In the genomic region with DNA sequence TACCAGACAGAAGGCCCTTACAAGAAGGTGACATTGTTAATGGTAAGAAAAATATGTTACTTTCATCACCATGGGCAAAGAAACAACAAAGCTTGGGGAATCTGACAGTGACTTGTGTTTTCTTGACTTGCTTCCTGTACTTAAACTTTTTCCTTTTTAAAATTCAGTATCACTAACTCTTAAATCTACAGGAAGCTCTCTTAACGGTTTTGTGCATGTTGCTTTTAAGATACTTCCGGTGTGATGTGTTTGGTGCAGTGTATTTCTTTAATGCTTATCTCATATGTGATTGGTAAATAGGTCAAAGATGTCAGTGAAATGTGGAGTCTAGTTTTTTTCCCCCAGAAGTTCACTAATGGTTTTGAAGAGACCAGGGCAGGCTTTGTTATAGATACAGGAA, we compare ENCODE assay signal across 22 cellular contexts. TPM values are rescaled to one million over a fixed set of nuclear protein-coding genes. Genes with fewer than 3 reads are reported as not detected.
DNase-seq lines count a peak whose midpoint lies in the region; ATAC-seq, FAIRE-seq and TF ChIP-seq lines count a peak whose summit lies in the region.
"Had no signal": no experiment of that assay in that cellular context is flagged by ENCODE, and none has a peak within 500 bp of the region (broad histone marks: within the 10 kb centered on the region; RNA-seq: fewer than 3 reads in every experiment).

No MANE protein-coding gene starts in this region.

- peaks cover 28% of the 10 kb centered on the region for H3K36me3 Mint-ChIP-seq in activated CD4-positive, alpha-beta memory T cell treated with anti-CD3 and anti-CD28 coated beads for 36 hours
- H3K36me3 Mint-ChIP-seq in immature natural killer cell, result peaks cover 24 to 41% (median 39%) of the 10 kb centered on the region in 3 donors

- H3K27me3 ChIP-seq in BLaER1, result no peaks in the 10 kb centered on the region
- H3K27me3 ChIP-seq: brain microvascular endothelial cell, dorsolateral prefrontal cortex, esophagus squamous epithelium, heart left ventricle, suprapubic skin had no signal

- intact Hi-C loops in activated CD4-positive, alpha-beta memory T cell treated with anti-CD3 and anti-CD28 coated beads for 36 hours (cut with micrococcal nuclease), result loop anchor here (1.0 kb wide), 1 partner anchor 9 kb away; no protein-coding TSS in a partner anchor

- ATAC-seq in omental fat pad (ENCODE audit: low FRiP score) (no peak), HG02870 (IDR thresholded peaks at IDR 0.05; ENCODE audit: unreplicated experiment) (no peak)
- ATAC-seq: heart left ventricle, right cardiac atrium had no signal

- peaks cover 17% of the 10 kb centered on the region for H3K4me1 Mint-ChIP-seq in activated CD4-positive, alpha-beta memory T cell treated with anti-CD3 and anti-CD28 coated beads for 36 hours (ENCODE audit: low read depth)
- H3K4me1 Mint-ChIP-seq in immature natural killer cell, result peaks cover 14 to 19% of the 10 kb centered on the region in 2 donors

- peak overlapping the region; percentile 82 for H3K27ac Mint-ChIP-seq in activated CD4-positive, alpha-beta memory T cell treated with anti-CD3 and anti-CD28 coated beads for 36 hours
- peak overlapping the region; percentile 83 to 94 (median 88) for H3K27ac Mint-ChIP-seq in immature natural killer cell

- H4K20me1 ChIP-seq in BLaER1, result no peaks in the 10 kb centered on the region

- POLR2A ChIA-PET in activated CD4-positive, alpha-beta memory T cell treated with anti-CD3 and anti-CD28 coated beads for 36 hours (lab: Charles Lee), result no interaction called here

- no peak overlapping the region for H3K4me3 Mint-ChIP-seq in activated CD4-positive, alpha-beta memory T cell treated with anti-CD3 and anti-CD28 coated beads for 36 hours
- H3K4me3 Mint-ChIP-seq in immature natural killer cell, result peak overlapping the region; percentile 39 to 69 (median 59)

- CTCF ChIA-PET in activated CD4-positive, alpha-beta memory T cell treated with anti-CD3 and anti-CD28 coated beads for 36 hours (lab: Charles Lee), result interaction anchor here (0.9 kb wide), 1 partner anchor 13 kb away, joined by 4 read pairs; no protein-coding TSS in a partner anchor

- no peak overlapping the region for H3K4me3 ChIP-seq in BLaER1
- H3K4me3 ChIP-seq: dorsolateral prefrontal cortex, esophagus squamous epithelium, HAP-1, heart left ventricle, suprapubic skin had no signal

- FAIRE-seq in GM18507 (lab: Jason Lieb, UNC), result peak; percentile 50

- H3K9ac ChIP-seq in BLaER1, result no peak overlapping the region

- H3K4me1 ChIP-seq in BLaER1, result peaks cover 13% of the 10 kb centered on the region
- H3K4me1 ChIP-seq: esophagus squamous epithelium, HAP-1, suprapubic skin had no signal

- no peaks in the 10 kb centered on the region for H3K27me3 Mint-ChIP-seq in activated CD4-positive, alpha-beta memory T cell treated with anti-CD3 and anti-CD28 coated beads for 36 hours
- peaks cover 0 to 3% (median 0%) of the 10 kb centered on the region in 3 donors for H3K27me3 Mint-ChIP-seq in immature natural killer cell (ENCODE audit: low read depth in 3 of 3)

- peaks cover 64% of the 10 kb centered on the region for H3K36me3 ChIP-seq in BLaER1

- H3K9me3 ChIP-seq in BLaER1, result peaks cover under 1% of the 10 kb centered on the region; the same call in 1 of the 2 replicates
- H3K9me3 ChIP-seq: HAP-1 had no signal

- peaks cover 1% of the 10 kb centered on the region for H3K9me3 Mint-ChIP-seq in activated CD4-positive, alpha-beta memory T cell treated with anti-CD3 and anti-CD28 coated beads for 36 hours
- peaks cover 0 to 5% (median 1%) of the 10 kb centered on the region in 6 donors for H3K9me3 Mint-ChIP-seq in immature natural killer cell

- peak overlapping the region; percentile 32 for H3K27ac ChIP-seq in BLaER1
- H3K27ac ChIP-seq: brain microvascular endothelial cell, dorsolateral prefrontal cortex, esophagus squamous epithelium, suprapubic skin had no signal

- TF ChIP-seq CTCF in omental fat pad (IDR thresholded peaks at IDR 0.05), result no peak

- DNase-seq in GM18507 (ENCODE audit: extremely low spot score, insufficient read length, low read depth), result no peak
- no peak for DNase-seq in activated CD4-positive, alpha-beta memory T cell treated with anti-CD3 and anti-CD28 coated beads for 36 hours
- DNase-seq in immature natural killer cell, result peak; percentile 39 to 63 (median 44)
- no peak for DNase-seq in NCI-H69 (lab: John Stamatoyannopoulos, UW)
- DNase-seq in omental fat pad (ENCODE audit: low spot score), result no peak
- no peak for DNase-seq in GM19238 (ENCODE audit: insufficient read length, low spot score)
- DNase-seq: activated effector memory CD4-positive, alpha-beta T cell treated with anti-CD3 and anti-CD28 coated beads, Interleukin-2, amount 50 U/mL, for 16 hours; brain microvascular endothelial cell; dorsolateral prefrontal cortex; esophagus squamous epithelium; heart left ventricle; kidney; mesendoderm; NCI-H187 treated with DMSO at 0.1 percent for 48 hours; NCI-H524; OCI-M1; right cardiac atrium; T-helper 9 cell had no signal

- H3K4me2 ChIP-seq in BLaER1, result peak overlapping the region; percentile 53

RNA-seq across cellular contexts. Expression of a gene that starts 45.2 kb away (rescaled TPM):
- 100 to 1,000 TPM; 112 to 119 TPM for total RNA-seq in activated CD4-positive, alpha-beta memory T cell treated with anti-CD3 and anti-CD28 coated beads for 36 hours
- 100 to 1,000 TPM; 126 to 167 (median 140) TPM for polyA plus RNA-seq in immature natural killer cell
- total RNA-seq in omental fat pad, result 100 to 1,000 TPM; 126 to 227 (median 161) TPM

RNA-seq across cellular contexts. Expression of a gene that starts 47.8 kb away (rescaled TPM):
- 10 to 100 TPM; 60.7 to 61.1 TPM for total RNA-seq in activated CD4-positive, alpha-beta memory T cell treated with anti-CD3 and anti-CD28 coated beads for 36 hours
- polyA plus RNA-seq in immature natural killer cell, result 10 to 100 TPM; 25.6 to 42.1 (median 30.6) TPM
- total RNA-seq in omental fat pad, result 10 to 100 TPM; 21.7 to 37.0 (median 26.5) TPM

Comparison
In these comparisons a context has a peak if more than half of its experiments do, and no peak if none do; other contexts are left out.
1. DNase-seq: peak in immature natural killer cell (3 of 3); none in GM18507 (single experiment), activated CD4-positive, alpha-beta memory T cell treated with anti-CD3 and anti-CD28 coated beads for 36 hours (single experiment), NCI-H69 (single experiment), omental fat pad (single experiment) and GM19238 (single experiment).